ENCODE assay signal across 26 cellular contexts in the genomic region with DNA sequence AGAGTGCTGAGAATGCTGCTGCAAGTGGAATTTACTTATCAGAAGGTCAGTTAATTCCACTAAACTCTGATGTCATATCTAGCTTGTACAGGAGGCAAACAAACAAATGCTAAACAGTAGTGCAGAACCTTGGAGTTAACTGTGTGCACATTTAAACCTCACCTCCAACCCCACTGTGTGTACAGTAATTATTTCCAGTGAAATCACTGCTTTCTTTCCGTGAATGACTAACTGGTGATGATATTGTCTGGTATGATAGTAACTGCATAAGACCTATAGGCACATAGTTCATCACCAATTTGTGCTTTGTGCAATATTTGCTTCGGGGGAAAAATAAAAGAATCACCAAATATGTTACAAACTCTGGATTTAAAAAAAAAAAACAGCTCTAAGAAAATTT.
A peak's percentile ranks its signal among the peaks of the same experiment; 100 is the strongest.
DNase-seq lines count a peak whose midpoint lies in the region; ATAC-seq, FAIRE-seq and TF ChIP-seq lines count a peak whose summit lies in the region.
"Had no signal": no experiment of that assay in that cellular context is flagged by ENCODE, and none has a peak within 500 bp of the region (broad histone marks: within the 10 kb centered on the region; RNA-seq: fewer than 3 reads in every experiment).

No MANE protein-coding gene starts in this region.

- H3K4me3 ChIP-seq in GM23248 (no peak overlapping the region), astrocyte (ENCODE audit: insufficient read depth, low read depth, low read length) (no peak overlapping the region)
- H3K4me3 ChIP-seq: A549, HAP-1 had no signal

- ATAC-seq in foreskin keratinocyte (peak; percentile 29), esophagus mucosa (no peak)
- ATAC-seq: A549; CD8-positive, alpha-beta T cell; PC-3 had no signal

- H3K79me2 ChIP-seq in GM23248 (ENCODE audit: insufficient read depth) (no peaks in the 10 kb centered on the region), astrocyte (ENCODE audit: insufficient read depth, low read length) (no peaks in the 10 kb centered on the region)

- CTCF ChIA-PET in activated naive CD4-positive, alpha-beta T cell treated with anti-CD3 and anti-CD28 coated beads for 36 hours (lab: Charles Lee): no interaction called here

- H3K36me3 ChIP-seq in GM23248 (ENCODE audit: low read depth) (no peaks in the 10 kb centered on the region), astrocyte (ENCODE audit: insufficient read depth, low read length) (no peaks in the 10 kb centered on the region)
- H3K36me3 ChIP-seq: HAP-1 had no signal

- TF ChIP-seq CTCF in astrocyte (IDR thresholded peaks at IDR 0.05; ENCODE audit: insufficient read depth, low read depth, low read length) (no peak), foreskin keratinocyte (conservative IDR thresholded peaks at IDR 0.05) (no peak)

- H3K4me3 Mint-ChIP-seq in astrocyte (ENCODE audit: unreplicated experiment): no peak overlapping the region
- H3K4me3 Mint-ChIP-seq in activated naive CD4-positive, alpha-beta T cell treated with anti-CD3 and anti-CD28 coated beads for 36 hours: no peak overlapping the region
- H3K4me3 Mint-ChIP-seq: CD8-positive, alpha-beta T cell had no signal

- H3K4me1 Mint-ChIP-seq in astrocyte (ENCODE audit: low read depth, unreplicated experiment): no peaks in the 10 kb centered on the region
- no peaks in the 10 kb centered on the region for H3K4me1 Mint-ChIP-seq in activated naive CD4-positive, alpha-beta T cell treated with anti-CD3 and anti-CD28 coated beads for 36 hours (ENCODE audit: low read depth)

- no peaks in the 10 kb centered on the region for H3K9me2 ChIP-seq in GM23248 (ENCODE audit: insufficient read depth)

- H3K4me2 ChIP-seq in GM23248 (ENCODE audit: unreplicated experiment): peak overlapping the region; percentile 21
- no peak overlapping the region for H3K4me2 ChIP-seq in astrocyte (ENCODE audit: low read length)
- H3K4me2 ChIP-seq: A549 had no signal

- H3K9ac ChIP-seq in GM23248: no peak overlapping the region
- H3K9ac ChIP-seq in astrocyte (ENCODE audit: low read length): no peak overlapping the region

- DNase-seq in GM23248 (peak; percentile 72), NCI-H69 (lab: John Stamatoyannopoulos, UW) (peak; percentile 14), astrocyte (ENCODE audit: low read depth) (peak; percentile 10), foreskin keratinocyte (peak in 1 of 2 donors; percentile 52), NCI-H226 (no peak)
- DNase-seq in activated naive CD4-positive, alpha-beta T cell treated with anti-CD3 and anti-CD28 coated beads for 36 hours: no peak
- no peak for DNase-seq in stimulated activated CD4-positive, alpha-beta T cell treated with anti-CD3 and anti-CD28 coated beads, Interleukin-12 subunit alpha, Interleukin-12 subunit beta, amount 100 ng/mL, for 4 hours
- DNase-seq: Caco-2; CD8-positive, alpha-beta T cell; GOT3; NCI-H1092; NCI-H1436; NCI-H187; NCI-H2081 treated with DMSO at 0.1 percent for 48 hours; NCI-H2171; NCI-H345; NCI-H524; NCI-H774; PC-3; Right ventricle myocardium superior; T-helper 1 cell had no signal

- WGBS in GM23248 (ENCODE audit: low coverage in 1 of 2, low lambda C conversion rate in 2 of 2, missing lambda C conversion rate in 2 of 2), 2 experiments: 5 to 9% methylated on average over 2 of the region's 2 CpGs

- peaks cover 11% of the 10 kb centered on the region for H3K4me1 ChIP-seq in GM23248 (ENCODE audit: insufficient read depth)
- H3K4me1 ChIP-seq in astrocyte (ENCODE audit: insufficient read depth, low read length): peaks cover 5% of the 10 kb centered on the region
- H3K4me1 ChIP-seq in foreskin keratinocyte: no peaks in the 10 kb centered on the region
- H3K4me1 ChIP-seq: A549, Caco-2, HAP-1 had no signal

- H3K36me3 Mint-ChIP-seq in astrocyte (ENCODE audit: low read depth, unreplicated experiment): no peaks in the 10 kb centered on the region
- no peaks in the 10 kb centered on the region for H3K36me3 Mint-ChIP-seq in activated naive CD4-positive, alpha-beta T cell treated with anti-CD3 and anti-CD28 coated beads for 36 hours (ENCODE audit: low read depth)
- H3K36me3 Mint-ChIP-seq: CD8-positive, alpha-beta T cell had no signal

- intact Hi-C loops in activated naive CD4-positive, alpha-beta T cell treated with anti-CD3 and anti-CD28 coated beads for 36 hours (cut with micrococcal nuclease): no loop called here

- in situ Hi-C loops in GM23248 (cut with MboI): no loop called here

- H4K20me1 ChIP-seq in GM23248 (ENCODE audit: insufficient read depth) (no peaks in the 10 kb centered on the region), astrocyte (ENCODE audit: insufficient read depth, low read length) (no peaks in the 10 kb centered on the region)

- H3K27me3 ChIP-seq in GM23248 (replicated peaks; ENCODE audit: insufficient read depth): no peaks in the 10 kb centered on the region
- H3K27me3 ChIP-seq in astrocyte (ENCODE audit: insufficient read depth, low read length): no peaks in the 10 kb centered on the region
- no peaks in the 10 kb centered on the region for H3K27me3 ChIP-seq in foreskin keratinocyte

- peak; percentile 41 for FAIRE-seq in astrocyte (lab: Jason Lieb, UNC)
- FAIRE-seq: A549, GM18507 had no signal

- H3K27me3 Mint-ChIP-seq in astrocyte (ENCODE audit: low read depth, unreplicated experiment): no peaks in the 10 kb centered on the region
- no peaks in the 10 kb centered on the region for H3K27me3 Mint-ChIP-seq in activated naive CD4-positive, alpha-beta T cell treated with anti-CD3 and anti-CD28 coated beads for 36 hours (ENCODE audit: low read depth)

- H3F3A ChIP-seq in GM23248 (ENCODE audit: insufficient read depth): peaks cover 11% of the 10 kb centered on the region; the same call in 1 of the 2 replicates

- H3K27ac ChIP-seq in GM23248: no peak overlapping the region
- no peak overlapping the region for H3K27ac ChIP-seq in astrocyte (ENCODE audit: low read depth, low read length)
- H3K27ac ChIP-seq in foreskin keratinocyte: no peak overlapping the region
- H3K27ac ChIP-seq: A549, C4-2B had no signal

- no peaks in the 10 kb centered on the region for H3K9me3 Mint-ChIP-seq in astrocyte (ENCODE audit: unreplicated experiment)
- no peaks in the 10 kb centered on the region for H3K9me3 Mint-ChIP-seq in activated naive CD4-positive, alpha-beta T cell treated with anti-CD3 and anti-CD28 coated beads for 36 hours
- H3K9me3 Mint-ChIP-seq: CD8-positive, alpha-beta T cell had no signal

- H3K9me3 ChIP-seq in GM23248 (ENCODE audit: low read depth) (no peaks in the 10 kb centered on the region), astrocyte (ENCODE audit: insufficient read depth, low read depth, low read length) (no peaks in the 10 kb centered on the region)
- H3K9me3 ChIP-seq: A549, Caco-2, HAP-1 had no signal

- no peak overlapping the region for H3K27ac Mint-ChIP-seq in astrocyte (ENCODE audit: unreplicated experiment)
- no peak overlapping the region for H3K27ac Mint-ChIP-seq in activated naive CD4-positive, alpha-beta T cell treated with anti-CD3 and anti-CD28 coated beads for 36 hours
- H3K27ac Mint-ChIP-seq: CD8-positive, alpha-beta T cell had no signal

- no peak overlapping the region for H2AFZ ChIP-seq in GM23248
- H2AFZ ChIP-seq in astrocyte (ENCODE audit: low read depth, low read length): no peak overlapping the region

Comparison
In these comparisons a context has a peak if more than half of its experiments do, and no peak if none do; other contexts are left out.
1. DNase-seq: peak in GM23248 (single experiment), NCI-H69 (single experiment) and astrocyte (single experiment); none in activated naive CD4-positive, alpha-beta T cell treated with anti-CD3 and anti-CD28 coated beads for 36 hours (single experiment), NCI-H226 (single experiment) and stimulated activated CD4-positive, alpha-beta T cell treated with anti-CD3 and anti-CD28 coated beads, Interleukin-12 subunit alpha, Interleukin-12 subunit beta, amount 100 ng/mL, for 4 hours (single experiment).